18 cellular contexts compared by ENCODE assay signal in genomic region chr5:87233122-87233521, GRCh38. TPM values are rescaled to one million over a fixed set of nuclear protein-coding genes. Genes with fewer than 3 reads are reported as not detected.
A peak's percentile ranks its signal among the peaks of the same experiment; 100 is the strongest.
DNase-seq lines count a peak whose midpoint lies in the region; ATAC-seq, FAIRE-seq and TF ChIP-seq lines count a peak whose summit lies in the region.
"Had no signal": no experiment of that assay in that cellular context is flagged by ENCODE, and none has a peak within 500 bp of the region (broad histone marks: within the 10 kb centered on the region; RNA-seq: fewer than 3 reads in every experiment).

No MANE protein-coding gene starts in this region.

- H3K36me3 Mint-ChIP-seq in stimulated activated naive B cell treated with anti-CD40 and anti-IgM and Interleukin-4, amounts not matched to agents 10 μg/mL and 1 μg/mL and 100 μg/mL, for 72 hours, result no peaks in the 10 kb centered on the region
- H3K36me3 Mint-ChIP-seq: IgD-negative memory B cell had no signal

- H2BK15ac ChIP-seq in IMR-90 (ENCODE audit: low read depth, low read length), result peak overlapping the region; percentile 41; the same call in 1 of the 3 replicates

- H2BK20ac ChIP-seq in IMR-90 (ENCODE audit: low read depth, low read length), result no peak overlapping the region

- no peak overlapping the region for H2AK9ac ChIP-seq in IMR-90 (replicated peaks; ENCODE audit: low read depth, low read length, poor library complexity)

- H3K27ac ChIP-seq in IMR-90 (ENCODE audit: insufficient read depth, low read length) (no peak overlapping the region), pancreas (no peak overlapping the region)

- H3K4me1 ChIP-seq in IMR-90 (ENCODE audit: control insufficient read depth, insufficient read depth, low read length) (no peaks in the 10 kb centered on the region), pancreas (no peaks in the 10 kb centered on the region)

- ATAC-seq in IMR-90 (ENCODE audit: low read depth), result no peak
- peak; percentile 59 to 79 for ATAC-seq in stimulated activated naive B cell treated with anti-CD40 and anti-IgM and Interleukin-4, amounts not matched to agents 10 μg/mL and 1 μg/mL and 100 μg/mL, for 72 hours (replicated peaks)
- ATAC-seq in pancreas, result no peak
- ATAC-seq: GM23338 had no signal

- H4K20me1 ChIP-seq in IMR-90 (ENCODE audit: insufficient read depth, low read length), result no peaks in the 10 kb centered on the region

- H2BK120ac ChIP-seq in IMR-90 (ENCODE audit: low read depth, low read length), result no peak overlapping the region

- no peak overlapping the region for H3K4me2 ChIP-seq in IMR-90 (ENCODE audit: low read depth, low read length)
- H3K4me2 ChIP-seq: GM23338 had no signal

- no peak overlapping the region for H3K4me3 Mint-ChIP-seq in stimulated activated naive B cell treated with anti-CD40 and anti-IgM and Interleukin-4, amounts not matched to agents 10 μg/mL and 1 μg/mL and 100 μg/mL, for 72 hours
- H3K4me3 Mint-ChIP-seq: B cell; CD4-positive, alpha-beta T cell; GM23338; IgD-negative memory B cell had no signal

- H2AFZ ChIP-seq in IMR-90 (replicated peaks; ENCODE audit: low read length, poor library complexity), result no peak overlapping the region
- H2AFZ ChIP-seq: GM23338 had no signal

- BruUV-seq in IMR-90 (replicated peaks; lab: Mats Ljungman, UMichigan), result no TSS peak

- H3K4me1 Mint-ChIP-seq in stimulated activated naive B cell treated with anti-CD40 and anti-IgM and Interleukin-4, amounts not matched to agents 10 μg/mL and 1 μg/mL and 100 μg/mL, for 72 hours, result peaks cover 9 to 13% of the 10 kb centered on the region in 2 donors
- H3K4me1 Mint-ChIP-seq: GM23338 had no signal

- no peak overlapping the region for H4K91ac ChIP-seq in IMR-90 (ENCODE audit: insufficient read depth, low read depth, low read length)

- no peaks in the 10 kb centered on the region for H3K9me3 Mint-ChIP-seq in stimulated activated naive B cell treated with anti-CD40 and anti-IgM and Interleukin-4, amounts not matched to agents 10 μg/mL and 1 μg/mL and 100 μg/mL, for 72 hours
- H3K9me3 Mint-ChIP-seq: CD4-positive, alpha-beta T cell; GM23338; IgD-negative memory B cell had no signal

- no peaks in the 10 kb centered on the region for H3K36me3 ChIP-seq in IMR-90 (ENCODE audit: control insufficient read depth, insufficient read depth, low read length)
- H3K36me3 ChIP-seq in pancreas, result no peaks in the 10 kb centered on the region

- CTCF ChIA-PET in IMR-90 (lab: Yijun Ruan, JAX), result no interaction called here

- in situ Hi-C loops in IMR-90 (cut with MboI; ENCODE audit: low sequenced_read_pairs), result no loop called here

- FAIRE-seq in GM18507 (lab: Jason Lieb, UNC) (peak; percentile 24), pancreas (lab: Jason Lieb, UNC) (no peak)
- FAIRE-seq: G401.6 had no signal

- TF ChIP-seq RAD21 in IMR-90 (IDR thresholded peaks at IDR 0.05; ENCODE audit: low read length), result no peak

- H3K14ac ChIP-seq in IMR-90 (replicated peaks; ENCODE audit: low read depth, low read length), result no peak overlapping the region

- WGBS in IMR-90 (ENCODE audit: extremely low coverage in 2 of 2, insufficient read length in 1 of 2), 2 experiments, result no CpG with 5 or more reads among the region's 2 CpGs
- 76 to 87% methylated on average over 2 of the region's 2 CpGs for WGBS in pancreas, 2 donors

- dilution Hi-C loops in IMR-90 (cut with HindIII; ENCODE audit: low sequenced_read_pairs, unreplicated experiment), result no loop called here

- H4K8ac ChIP-seq in IMR-90 (ENCODE audit: low read depth in 2 of 2, low read length in 2 of 2), result no peak overlapping the region

- H2BK5ac ChIP-seq in IMR-90 (ENCODE audit: low read depth, low read length, poor library complexity, severe bottlenecking), result no peak overlapping the region

- H3K27me3 Mint-ChIP-seq in stimulated activated naive B cell treated with anti-CD40 and anti-IgM and Interleukin-4, amounts not matched to agents 10 μg/mL and 1 μg/mL and 100 μg/mL, for 72 hours, result no peaks in the 10 kb centered on the region
- H3K27me3 Mint-ChIP-seq: B cell; CD4-positive, alpha-beta T cell had no signal

- H3K4me3 ChIP-seq in IMR-90 (ENCODE audit: insufficient read depth, low read depth, low read length) (no peak overlapping the region), pancreas (no peak overlapping the region)
- H3K4me3 ChIP-seq: GM23338 had no signal

- no peak overlapping the region for H2AK5ac ChIP-seq in IMR-90 (ENCODE audit: low read depth, low read length)

- no peak for DNase-seq in GM18507 (ENCODE audit: extremely low spot score, insufficient read length, low read depth)
- DNase-seq in IMR-90, result no peak
- DNase-seq in fibroblast of gingiva (ENCODE audit: low read depth), result peak; percentile 44
- no peak for DNase-seq in stimulated activated naive B cell treated with anti-CD40 and anti-IgM and Interleukin-4, amounts not matched to agents 10 μg/mL and 1 μg/mL and 100 μg/mL, for 72 hours
- no peak for DNase-seq in stimulated activated naive CD4-positive, alpha-beta T cell treated with Interleukin-2 at 50 U/mL for 16 hours (lab: John Stamatoyannopoulos, UW)
- DNase-seq in pancreas, result no peak
- DNase-seq in activated CD4-positive, CD25-positive, alpha-beta regulatory T cell (lab: John Stamatoyannopoulos, UW), result no peak
- DNase-seq: ACHN; C1 segment of cervical spinal cord; CD4-positive, alpha-beta T cell; DMS153; DMS79 treated with DMSO at 0.1 percent for 48 hours; EL; H7 had no signal

- POLR2A ChIA-PET in IMR-90 (lab: Charles Lee; ENCODE audit: unreplicated experiment), result interaction anchor here (0.5 kb wide), 1 partner anchor 35 kb away, joined by 6 read pairs; the partner anchor contains the start of gene RASA1

- H3K23ac ChIP-seq in IMR-90 (ENCODE audit: low read depth, low read length), result no peak overlapping the region

- intact Hi-C loops in IMR-90 (cut with micrococcal nuclease), result no loop called here
- intact Hi-C loops in pancreas (cut with DNase I), result no loop called here

- H3K79me1 ChIP-seq in IMR-90 (ENCODE audit: low read depth in 1 of 2, low read length in 2 of 2), result no peaks in the 10 kb centered on the region

- no peak overlapping the region for H3K4ac ChIP-seq in IMR-90 (ENCODE audit: low read depth, low read length)

- H3K9ac ChIP-seq in IMR-90 (ENCODE audit: low read depth, low read length), result no peak overlapping the region

- H3K18ac ChIP-seq in IMR-90 (ENCODE audit: low read depth, low read length), result no peak overlapping the region

- no peak for TF ChIP-seq POLR2A in IMR-90 (IDR thresholded peaks at IDR 0.05; ENCODE audit: low read depth, low read length)

- no peak overlapping the region for H4K5ac ChIP-seq in IMR-90 (ENCODE audit: low read depth, low read length)

- no peaks in the 10 kb centered on the region for H3K27me3 ChIP-seq in IMR-90 (ENCODE audit: control insufficient read depth, insufficient read depth, low read length)
- H3K27me3 ChIP-seq in pancreas, result no peaks in the 10 kb centered on the region

- H3K27ac Mint-ChIP-seq in stimulated activated naive B cell treated with anti-CD40 and anti-IgM and Interleukin-4, amounts not matched to agents 10 μg/mL and 1 μg/mL and 100 μg/mL, for 72 hours, result no peak overlapping the region
- H3K27ac Mint-ChIP-seq: B cell; CD4-positive, alpha-beta T cell; GM23338 had no signal

- no peaks in the 10 kb centered on the region for H3K9me3 ChIP-seq in IMR-90 (ENCODE audit: control insufficient read depth, insufficient read depth, low read length)
- H3K9me3 ChIP-seq in pancreas, result no peaks in the 10 kb centered on the region

- TF ChIP-seq CTCF in IMR-90 (conservative IDR thresholded peaks at IDR 0.05; ENCODE audit: low read depth, low read length) (no peak), pancreas (IDR thresholded peaks at IDR 0.05) (no peak)

- peaks cover 2% of the 10 kb centered on the region; the same call in 1 of the 2 replicates for H3K9me1 ChIP-seq in IMR-90 (ENCODE audit: insufficient read depth, low read length)

- H3K56ac ChIP-seq in IMR-90 (ENCODE audit: extremely low read depth, insufficient read depth, low read length), result no peak overlapping the region

TF ChIP-seq in IMR-90, 13 proteins besides CTCF, POLR2A, EP300 and RAD21 (continues in another document):
- TF ChIP-seq RFX5 (IDR thresholded peaks at IDR 0.05; ENCODE audit: low read depth, low read length), result no peak
- TF ChIP-seq MAFK (IDR thresholded peaks at IDR 0.05; ENCODE audit: low read depth, low read length), result no peak
- TF ChIP-seq MAZ (IDR thresholded peaks at IDR 0.05; ENCODE audit: borderline replicate concordance, low read depth, low read length), result no peak
- TF ChIP-seq FOS (IDR thresholded peaks at IDR 0.05; ENCODE audit: low read depth, low read length), result no peak
- no peak for TF ChIP-seq USF2 (IDR thresholded peaks at IDR 0.05; ENCODE audit: low read depth, low read length)
- TF ChIP-seq CHD1 (IDR thresholded peaks at IDR 0.05; ENCODE audit: low read depth, low read length), result no peak
- no peak for TF ChIP-seq ELK1 (IDR thresholded peaks at IDR 0.05; ENCODE audit: borderline replicate concordance, low read depth, low read length)
- no peak for TF ChIP-seq RCOR1 (IDR thresholded peaks at IDR 0.05; ENCODE audit: insufficient replicate concordance, low read length)
- TF ChIP-seq CEBPB (IDR thresholded peaks at IDR 0.05; ENCODE audit: low read depth, low read length), result no peak
- no peak for TF ChIP-seq NFE2L2 (IDR thresholded peaks at IDR 0.05; ENCODE audit: low read depth, low read length)
- no peak for TF ChIP-seq MXI1 (IDR thresholded peaks at IDR 0.05; ENCODE audit: borderline replicate concordance, low read depth, low read length)
- no peak for TF ChIP-seq BHLHE40 (IDR thresholded peaks at IDR 0.05; ENCODE audit: low read depth, low read length)

RNA-seq across cellular contexts. Expression of gene RASA1, which starts 34.6 kb away (rescaled TPM):
- 45.7 and 55.8 TPM in 2 replicates for total RNA-seq in IMR-90 (2012; rRNA removed)
- 31.4 and 37.6 TPM in 2 replicates for polyA plus RNA-seq in IMR-90 (2012; rRNA removed)
- polyA plus RNA-seq in IMR-90 (2012; cell fraction: cytosol; rRNA removed), result 8.9 and 11.4 TPM in 2 replicates
- polyA plus RNA-seq in IMR-90 (2012; cell fraction: nucleus; rRNA removed; ENCODE audit: low replicate concordance), result 12.7 and 78.0 TPM in 2 replicates
- total RNA-seq in pancreas, result 10 to 100 TPM in 3 of 6 donors, 1 to 10 TPM in 3; 7.4 to 17.7 (median 9.9) TPM
- 10 to 100 TPM in 1 of 2 donors, 1 to 10 TPM in 1; 5.2 to 11.4 TPM for polyA plus RNA-seq in pancreas

Comparison
In these comparisons a context has a peak if more than half of its experiments do, and no peak if none do; other contexts are left out.
1. ATAC-seq: peak in stimulated activated naive B cell treated with anti-CD40 and anti-IgM and Interleukin-4, amounts not matched to agents 10 μg/mL and 1 μg/mL and 100 μg/mL, for 72 hours (2 of 2); none in IMR-90 (single experiment) and pancreas (0 of 4).